Comparison of ENCODE assay signal across 1 cellular context in genomic region chr19:48868196-48868886, GRCh38.
TF ChIP-seq lines count a peak whose summit lies in the region.

PLEKHA4 (minus strand) TSS chr19:48868617; CDS start chr19:48867620, 997 bp downstream.

TF ChIP-seq in HepG2, 621 proteins besides CTCF, POLR2A, EP300 and RAD21 (continued from another document and continues in another):
- TF ChIP-seq CREB1 (IDR thresholded peaks at IDR 0.05) (no peak), CREB1 (CRISPR knock-in tag; IDR thresholded peaks at IDR 0.05) (no peak), TAF15 (IDR thresholded peaks at IDR 0.05; ENCODE audit: low read depth, low read length, poor library complexity, severe bottlenecking) (no peak), LBX2 (CRISPR knock-in tag; IDR thresholded peaks at IDR 0.05; ENCODE audit: borderline replicate concordance) (no peak), ZNF362 (CRISPR knock-in tag; IDR thresholded peaks at IDR 0.05; ENCODE audit: borderline replicate concordance) (0 out of 2 replicates have a peak, but pooled peaks have one; percentile 21), PHF21A (CRISPR knock-in tag; IDR thresholded peaks at IDR 0.05) (peak; percentile 62; the same call in 1 of the 2 replicates), THAP11 (CRISPR knock-in tag; IDR thresholded peaks at IDR 0.05) (peak; percentile 37; the same call in 1 of the 2 replicates), HBP1 (CRISPR knock-in tag; IDR thresholded peaks at IDR 0.05; ENCODE audit: low read depth) (0 out of 2 replicates have a peak, but pooled peaks have one; percentile 1), THRA (CRISPR knock-in tag; IDR thresholded peaks at IDR 0.05; ENCODE audit: borderline replicate concordance) (no peak), PAXIP1 (CRISPR knock-in tag; conservative IDR thresholded peaks at IDR 0.05) (0 out of 2 replicates have a peak, but pooled peaks have one; percentile 37), FOXA3 (CRISPR knock-in tag; IDR thresholded peaks at IDR 0.05) (no peak), ZNF549 (CRISPR knock-in tag; IDR thresholded peaks at IDR 0.05) (no peak), ZNF891 (CRISPR knock-in tag; IDR thresholded peaks at IDR 0.05) (peak; percentile 34; the same call in 1 of the 2 replicates), ZMAT5 (CRISPR knock-in tag; IDR thresholded peaks at IDR 0.05; ENCODE audit: borderline replicate concordance, low read depth) (no peak), PITX1 (CRISPR knock-in tag; IDR thresholded peaks at IDR 0.05) (peak; percentile 18; the same call in 1 of the 2 replicates), ZNF761 (CRISPR knock-in tag; conservative IDR thresholded peaks at IDR 0.05) (0 out of 2 replicates have a peak, but pooled peaks have one; percentile 44), MYNN (CRISPR knock-in tag; IDR thresholded peaks at IDR 0.05; ENCODE audit: low read depth) (no peak), SP2 (CRISPR knock-in tag; IDR thresholded peaks at IDR 0.05) (0 out of 2 replicates have a peak, but pooled peaks have one; percentile 6), HHEX (CRISPR knock-in tag; IDR thresholded peaks at IDR 0.05) (no peak), ZNF703 (CRISPR knock-in tag; IDR thresholded peaks at IDR 0.05; ENCODE audit: borderline replicate concordance) (no peak), ZFP41 (CRISPR knock-in tag; IDR thresholded peaks at IDR 0.05; ENCODE audit: borderline replicate concordance) (no peak), TAF1 (CRISPR knock-in tag; IDR thresholded peaks at IDR 0.05) (peak; percentile 44; the same call in 1 of the 2 replicates), JUNB (CRISPR knock-in tag; IDR thresholded peaks at IDR 0.05; ENCODE audit: borderline replicate concordance) (peak; percentile 15; the same call in 1 of the 2 replicates), ZNF768 (CRISPR knock-in tag; IDR thresholded peaks at IDR 0.05) (peak; percentile 60; the same call in 1 of the 2 replicates), ZNF841 (CRISPR knock-in tag; IDR thresholded peaks at IDR 0.05; ENCODE audit: borderline replicate concordance) (no peak), ISL2 (CRISPR knock-in tag; IDR thresholded peaks at IDR 0.05) (no peak), TFDP1 (CRISPR knock-in tag; IDR thresholded peaks at IDR 0.05; ENCODE audit: borderline replicate concordance) (no peak), WIZ (CRISPR knock-in tag; IDR thresholded peaks at IDR 0.05) (no peak), DRAP1 (CRISPR knock-in tag; IDR thresholded peaks at IDR 0.05) (peak; percentile 21; the same call in 1 of the 2 replicates), ZFX (CRISPR knock-in tag; IDR thresholded peaks at IDR 0.05; ENCODE audit: low read depth) (peak; percentile 68), SAP130 (CRISPR knock-in tag; IDR thresholded peaks at IDR 0.05; ENCODE audit: low read depth) (peak; percentile 66), SOX13 (IDR thresholded peaks at IDR 0.05) (no peak), SOX13 (CRISPR knock-in tag; conservative IDR thresholded peaks at IDR 0.05 in 1 of 2, IDR thresholded peaks at IDR 0.05 in 1 of 2) (peak in 1 of 2 experiments; percentile 12; a peak in 1 of 4 replicates), ZNF614 (CRISPR knock-in tag; IDR thresholded peaks at IDR 0.05; ENCODE audit: borderline replicate concordance) (no peak), CCDC6 (CRISPR knock-in tag; IDR thresholded peaks at IDR 0.05) (0 out of 2 replicates have a peak, but pooled peaks have one; percentile 24), BCL3 (CRISPR knock-in tag; IDR thresholded peaks at IDR 0.05) (no peak), U2AF2 (IDR thresholded peaks at IDR 0.05; ENCODE audit: low read depth, low read length) (no peak), NR2F6 (IDR thresholded peaks at IDR 0.05) (peak; percentile 42; the same call in 1 of the 2 replicates), NR2F6 (CRISPR knock-in tag; IDR thresholded peaks at IDR 0.05) (peak; percentile 65), ETV6 (CRISPR knock-in tag; conservative IDR thresholded peaks at IDR 0.05) (no peak), ERF (CRISPR knock-in tag; IDR thresholded peaks at IDR 0.05) (0 out of 2 replicates have a peak, but pooled peaks have one; percentile 3), ZNF674 (CRISPR knock-in tag; IDR thresholded peaks at IDR 0.05; ENCODE audit: low read depth) (no peak), BATF2 (CRISPR knock-in tag; IDR thresholded peaks at IDR 0.05) (no peak), AHR (CRISPR knock-in tag; IDR thresholded peaks at IDR 0.05) (no peak), CC2D1A (CRISPR knock-in tag; IDR thresholded peaks at IDR 0.05) (no peak), ZNF317 (CRISPR knock-in tag; IDR thresholded peaks at IDR 0.05) (0 out of 2 replicates have a peak, but pooled peaks have one; percentile 16), KMT2B (CRISPR knock-in tag; IDR thresholded peaks at IDR 0.05) (no peak), ZNF280B (CRISPR knock-in tag; IDR thresholded peaks at IDR 0.05; ENCODE audit: borderline replicate concordance) (no peak), ZNF556 (CRISPR knock-in tag; IDR thresholded peaks at IDR 0.05; ENCODE audit: borderline replicate concordance) (0 out of 2 replicates have a peak, but pooled peaks have one; percentile 24), NFKB2 (CRISPR knock-in tag; IDR thresholded peaks at IDR 0.05; ENCODE audit: borderline replicate concordance) (no peak), HMG20B (CRISPR knock-in tag; conservative IDR thresholded peaks at IDR 0.05) (no peak), ZNF512 (CRISPR knock-in tag; IDR thresholded peaks at IDR 0.05) (peak; percentile 92), ZNF746 (CRISPR knock-in tag; IDR thresholded peaks at IDR 0.05) (peak; percentile 55; the same call in 1 of the 2 replicates)
